ENCODE assay signal across 16 cellular contexts in genomic region chr1:221530791-221531190, GRCh38.
"Had no signal": no experiment of that assay in that cellular context is flagged by ENCODE, and none has a peak within 500 bp of the region (broad histone marks: within the 10 kb centered on the region; RNA-seq: fewer than 3 reads in every experiment).

No MANE protein-coding gene starts in this region.

- DNase-seq: effector memory CD8-positive, alpha-beta T cell; foreskin keratinocyte; immature natural killer cell; left lung; lower lobe of right lung; nucleus accumbens; ovary; sigmoid colon; small intestine; stimulated activated CD4-positive, alpha-beta T cell treated with anti-CD3 and anti-CD28 coated beads, Interleukin-2, amount 100 ng/mL, for 48 hours; stimulated activated naive CD4-positive, alpha-beta T cell treated with Interleukin-2 at 50 U/mL for 16 hours; trophoblast cell had no signal

- H3K4me3 ChIP-seq: esophagus muscularis mucosa, left lung, lower lobe of right lung, neural progenitor cell, ovary, right atrium auricular region, sigmoid colon had no signal

- ATAC-seq: effector memory CD8-positive, alpha-beta T cell; foreskin keratinocyte; left lung; lower lobe of right lung; natural killer cell treated with Interleukin-12 subunit alpha and Interleukin-12 subunit beta and Interleukin-15 and Interleukin-18, amount 100 ng/mL, for 72 hours had no signal
